In the genomic region with DNA sequence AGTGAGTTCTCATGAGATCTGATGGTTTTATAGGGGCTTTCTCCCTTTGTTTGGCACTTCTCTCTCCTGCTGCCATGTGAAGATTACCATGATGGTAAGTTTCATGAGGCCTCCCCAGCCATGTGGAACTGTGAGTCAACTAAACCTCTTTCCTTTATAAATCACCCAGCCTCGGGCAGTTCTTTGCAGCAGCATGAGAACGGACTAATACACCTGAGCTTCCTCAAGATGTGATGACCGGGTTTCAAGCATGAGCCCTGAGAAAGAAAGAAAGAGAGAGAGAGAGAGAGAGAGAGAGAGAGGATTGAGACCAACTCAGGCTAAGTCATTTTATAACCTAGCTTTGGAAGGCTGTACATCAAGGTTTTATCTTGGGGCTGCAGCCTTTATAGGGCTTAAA, we compare ENCODE assay signal across 32 cellular contexts.
"Had no signal": no experiment of that assay in that cellular context is flagged by ENCODE, and none has a peak within 500 bp of the region (broad histone marks: within the 10 kb centered on the region; RNA-seq: fewer than 3 reads in every experiment).

No MANE protein-coding gene starts in this region.

- H3K27ac ChIP-seq: brain microvascular endothelial cell, cardiac muscle cell, colonic mucosa, esophagus squamous epithelium, WERI-Rb-1 had no signal

- H3K27me3 ChIP-seq: brain microvascular endothelial cell, cardiac muscle cell, colonic mucosa, esophagus squamous epithelium had no signal

- H3K36me3 ChIP-seq: brain microvascular endothelial cell, cardiac muscle cell, colonic mucosa, esophagus squamous epithelium, WERI-Rb-1 had no signal

- H3K4me3 ChIP-seq: cardiac muscle cell, colonic mucosa, esophagus squamous epithelium had no signal

- H3K4me1 ChIP-seq: colonic mucosa had no signal

- DNase-seq: activated B cell treated with CpG ODN at 0.5 μM for 24 hours; activated CD4-positive, alpha-beta T cell treated with anti-CD3 and anti-CD28 coated beads for 48 hours; activated CD4-positive, alpha-beta T cell treated with anti-CD3 and anti-CD28 coated beads, Interleukin-2, amount 50 U/mL, for 1 hour; activated CD4-positive, alpha-beta T cell treated with anti-CD3 and anti-CD28 coated beads, Interleukin-2, amount 50 U/mL, for 48 hours; activated CD8-positive, alpha-beta memory T cell treated with anti-CD3 and anti-CD28 coated beads for 24 hours; activated CD8-positive, alpha-beta T cell treated with anti-CD3 and anti-CD28 coated beads for 36 hours; activated effector memory CD4-positive, alpha-beta T cell treated with Interleukin-2 at 50 U/mL for 16 hours; activated gamma-delta T cell treated with Interleukin-2 at 50 U/mL for 16 hours; activated naive CD4-positive, alpha-beta T cell treated with anti-CD3 and anti-CD28 coated beads, Interleukin-2, amount 50 U/mL, for 16 hours; activated naive CD4-positive, alpha-beta T cell treated with Interleukin-2 at 50 U/mL for 16 hours; activated T-cell treated with anti-CD3 and anti-CD28 coated beads, Interleukin-2, amount 50 U/mL, for 4 hours; amniotic stem cell; anterior cingulate cortex; brain microvascular endothelial cell; central memory CD4-positive, alpha-beta T cell; cerebellar nuclear complex; colonic mucosa; effector CD8-positive, alpha-beta T cell; erythroblast; esophagus squamous epithelium; head of caudate nucleus; T-helper 1 cell; T-helper 17 cell; T1000; WERI-Rb-1 had no signal

- ATAC-seq: activated CD4-positive, CD25-positive, alpha-beta regulatory T cell treated with anti-CD3 and anti-CD28 coated beads, Interleukin-2, amount 50 U/mL, for 24 hours; activated CD8-positive, alpha-beta T cell treated with anti-CD3 and anti-CD28 coated beads for 36 hours; activated T-cell treated with anti-CD3 and anti-CD28 coated beads, Interleukin-2, amount 50 U/mL, for 4 hours; activated T-helper 17 cell treated with anti-CD3 and anti-CD28 coated beads, Interleukin-2, amount 50 U/mL, for 72 hours; T-helper 17 cell had no signal

- FAIRE-seq: astrocyte, endometrium, endothelial cell of umbilical vein, frontal cortex had no signal

- H3K9me3 ChIP-seq: colonic mucosa, esophagus squamous epithelium had no signal
